Comparison of ENCODE assay signal across 22 cellular contexts in genomic region chr17:62848334-62848733, GRCh38. TPM values are rescaled to one million over a fixed set of nuclear protein-coding genes. Genes with fewer than 3 reads are reported as not detected.
"Had no signal": no experiment of that assay in that cellular context is flagged by ENCODE, and none has a peak within 500 bp of the region (broad histone marks: within the 10 kb centered on the region; RNA-seq: fewer than 3 reads in every experiment).

No MANE protein-coding gene starts in this region.

- ATAC-seq: T-cell had no signal

- H3K9me2 ChIP-seq: SK-N-SH had no signal

- H3K9ac ChIP-seq: SK-N-SH had no signal

- H3K27ac Mint-ChIP-seq: T-cell had no signal

- H3K4me1 Mint-ChIP-seq: T-cell had no signal

- H3K4me2 ChIP-seq: SK-N-SH had no signal

- H3K36me3 Mint-ChIP-seq: T-cell had no signal

- H3K9me3 ChIP-seq: SK-N-SH had no signal

- DNase-seq: KBM-7, MV-4-11, NCI-H1048, NCI-H1105, NCI-H1417, NCI-H1436 treated with DMSO at 0.1 percent for 48 hours, NCI-H1694, NCI-H187 treated with DMSO at 0.1 percent for 48 hours, NCI-H2029 treated with DMSO at 0.1 percent for 48 hours, NCI-H226, NCI-H446, NCI-H510A, NCI-H524 treated with DMSO at 0.1 percent for 48 hours, NCI-H69, NCI-H774, RPMI8226, SHP77, SK-N-SH, SW 1271, T-cell had no signal

- H3K4me3 Mint-ChIP-seq: T-cell had no signal

RNA-seq across cellular contexts. Expression of gene MARCHF10, which starts 40.2 kb away (rescaled TPM):
- total RNA-seq: HT-29, MCF 10A had no signal
